Comparison of ENCODE assay signal across 25 cellular contexts in genomic region chr7:117338020-117338419, GRCh38. TPM values are rescaled to one million over a fixed set of nuclear protein-coding genes. Genes with fewer than 3 reads are reported as not detected.
DNase-seq lines count a peak whose midpoint lies in the region; ATAC-seq and TF ChIP-seq lines count a peak whose summit lies in the region.
"Had no signal": no experiment of that assay in that cellular context is flagged by ENCODE, and none has a peak within 500 bp of the region (broad histone marks: within the 10 kb centered on the region; RNA-seq: fewer than 3 reads in every experiment).

No MANE protein-coding gene starts in this region.

- in situ Hi-C loops in Panc1 (cut with HindIII; ENCODE audit: low pct_unique_long_range_greater_than_20kb, low sequenced_read_pairs) = no loop called here

- no peak for TF ChIP-seq POLR2A in erythroblast (IDR thresholded peaks at IDR 0.05; ENCODE audit: low read length)

- DNase-seq in GM10266 (ENCODE audit: extremely low spot score) = no peak
- no peak for DNase-seq in Panc1 (ENCODE audit: low read depth, low spot score)
- peak; percentile 24 for DNase-seq in choroid plexus epithelial cell (ENCODE audit: low read depth)
- DNase-seq in osteoblast (ENCODE audit: insufficient read length, low spot score, missing footprints) = no peak
- no peak for DNase-seq in erythroblast (lab: John Stamatoyannopoulos, UW)
- DNase-seq in NCI-H446 treated with DMSO at 0.1 percent for 48 hours (lab: John Stamatoyannopoulos, UW) = no peak
- DNase-seq in nucleus accumbens (lab: John Stamatoyannopoulos, UW) = no peak
- DNase-seq: activated CD4-positive, alpha-beta T cell treated with anti-CD3 and anti-CD28 coated beads, Interleukin-2, amount 50 U/mL, for 48 hours; activated naive CD4-positive, alpha-beta T cell treated with anti-CD3 and anti-CD28 coated beads, Interleukin-2, amount 50 U/mL, for 16 hours; anterior cingulate cortex; CD4-positive, alpha-beta T cell; effector memory CD4-positive, alpha-beta T cell; Kasumi-1; kidney; natural killer cell; NCI-H2171; NCI-H510A treated with DMSO at 0.1 percent for 48 hours; small intestine; stimulated activated CD4-positive, alpha-beta T cell treated with anti-CD3 and anti-CD28 coated beads, Interleukin-1b, Interleukin-23, amount 100 ng/mL, for 48 hours; stomach; thyroid gland had no signal

- H2AFZ ChIP-seq in osteoblast (ENCODE audit: low read length) = no peak overlapping the region

- intact Hi-C loops in Panc1 (cut with micrococcal nuclease; ENCODE audit: unreplicated experiment) = no loop called here

- no peaks in the 10 kb centered on the region for H3K9me3 ChIP-seq in Panc1 (ENCODE audit: control insufficient read depth, insufficient read depth, low read depth, low read length)
- no peaks in the 10 kb centered on the region for H3K9me3 ChIP-seq in osteoblast (ENCODE audit: low read depth, low read length)
- H3K9me3 ChIP-seq: stomach, thyroid gland had no signal

- BruUV-seq in Panc1 (replicated peaks; lab: Mats Ljungman, UMichigan) = no TSS peak

- H3K4me1 ChIP-seq in Panc1 (ENCODE audit: control insufficient read depth, insufficient read depth, low read length) (no peaks in the 10 kb centered on the region), osteoblast (ENCODE audit: insufficient read depth, low read length) (no peaks in the 10 kb centered on the region)
- H3K4me1 ChIP-seq: stomach, thyroid gland had no signal

- POLR2A ChIA-PET in Panc1 (lab: Charles Lee) = no interaction called here

- H3K4me2 ChIP-seq in osteoblast (ENCODE audit: insufficient read depth, low read length) = no peak overlapping the region

- H3K4me3 ChIP-seq in Panc1 (ENCODE audit: low read depth in 2 of 2, low read length in 2 of 2) = no peak overlapping the region
- H3K4me3 ChIP-seq in choroid plexus epithelial cell (ENCODE audit: low read depth, low read length) = no peak overlapping the region
- no peak overlapping the region for H3K4me3 ChIP-seq in osteoblast (ENCODE audit: insufficient read depth, low read length)
- H3K4me3 ChIP-seq: coronary artery, stomach, thyroid gland had no signal

- H3K27me3 ChIP-seq in Panc1 (ENCODE audit: control insufficient read depth, insufficient read depth, low read length) = no peaks in the 10 kb centered on the region; the same call in 1 of the 2 replicates
- peaks cover 12% of the 10 kb centered on the region for H3K27me3 ChIP-seq in osteoblast (ENCODE audit: insufficient read depth, low read length)
- H3K27me3 ChIP-seq: stomach, thyroid gland had no signal

- ATAC-seq in Panc1 (peak; percentile 66; the same call in 1 of the 2 replicates), GM18873 (IDR thresholded peaks at IDR 0.05; ENCODE audit: low FRiP score, unreplicated experiment) (no peak)
- ATAC-seq: natural killer cell had no signal

- H3K79me2 ChIP-seq in osteoblast (ENCODE audit: insufficient read depth, low read length) = no peaks in the 10 kb centered on the region

- no peak overlapping the region for H3K27ac ChIP-seq in Panc1 (ENCODE audit: low read length)
- no peak overlapping the region for H3K27ac ChIP-seq in osteoblast (ENCODE audit: low read depth, low read length)
- H3K27ac ChIP-seq: coronary artery, HL-60, stomach, thyroid gland had no signal

- TF ChIP-seq CTCF in GM10266 (IDR thresholded peaks at IDR 0.05; ENCODE audit: control insufficient read depth, insufficient read depth, low read depth, missing control alignments) = peak; percentile 6
- TF ChIP-seq CTCF in Panc1 (IDR thresholded peaks at IDR 0.05) = peak; percentile 9; the same call in 1 of the 2 replicates
- TF ChIP-seq CTCF in choroid plexus epithelial cell (conservative IDR thresholded peaks at IDR 0.05; ENCODE audit: low read depth, low read length) = peak; percentile 12
- peak; percentile 29 for TF ChIP-seq CTCF in osteoblast (IDR thresholded peaks at IDR 0.05; ENCODE audit: extremely low read depth, low read depth, low read length)

- H3K36me3 ChIP-seq in Panc1 (ENCODE audit: control insufficient read depth, insufficient read depth, low read length) (no peaks in the 10 kb centered on the region), osteoblast (ENCODE audit: insufficient read depth, low read length) (no peaks in the 10 kb centered on the region)
- H3K36me3 ChIP-seq: stomach, thyroid gland had no signal

- no peaks in the 10 kb centered on the region for H4K20me1 ChIP-seq in osteoblast (ENCODE audit: insufficient read depth, low read length)

- CTCF ChIA-PET in Panc1 (lab: Charles Lee) = interaction anchor here (0.6 kb wide), 1 partner anchor 43 kb away, joined by 3 read pairs; no protein-coding TSS in a partner anchor

RNA-seq across cellular contexts. Expression of gene WNT2, which starts 15.2 kb away (rescaled TPM):
- total RNA-seq in Panc1 (2021; ENCODE audit: unreplicated experiment) (not detected), osteoblast (under 0.01 TPM in 2 replicates)
- polyA plus RNA-seq in Panc1 (2012; ENCODE audit: insufficient read length) = not detected
- total RNA-seq: CD4-positive, alpha-beta T cell; glomerular endothelial cell; natural killer cell had no signal
